1 cellular context compared by ENCODE assay signal in the genomic region with DNA sequence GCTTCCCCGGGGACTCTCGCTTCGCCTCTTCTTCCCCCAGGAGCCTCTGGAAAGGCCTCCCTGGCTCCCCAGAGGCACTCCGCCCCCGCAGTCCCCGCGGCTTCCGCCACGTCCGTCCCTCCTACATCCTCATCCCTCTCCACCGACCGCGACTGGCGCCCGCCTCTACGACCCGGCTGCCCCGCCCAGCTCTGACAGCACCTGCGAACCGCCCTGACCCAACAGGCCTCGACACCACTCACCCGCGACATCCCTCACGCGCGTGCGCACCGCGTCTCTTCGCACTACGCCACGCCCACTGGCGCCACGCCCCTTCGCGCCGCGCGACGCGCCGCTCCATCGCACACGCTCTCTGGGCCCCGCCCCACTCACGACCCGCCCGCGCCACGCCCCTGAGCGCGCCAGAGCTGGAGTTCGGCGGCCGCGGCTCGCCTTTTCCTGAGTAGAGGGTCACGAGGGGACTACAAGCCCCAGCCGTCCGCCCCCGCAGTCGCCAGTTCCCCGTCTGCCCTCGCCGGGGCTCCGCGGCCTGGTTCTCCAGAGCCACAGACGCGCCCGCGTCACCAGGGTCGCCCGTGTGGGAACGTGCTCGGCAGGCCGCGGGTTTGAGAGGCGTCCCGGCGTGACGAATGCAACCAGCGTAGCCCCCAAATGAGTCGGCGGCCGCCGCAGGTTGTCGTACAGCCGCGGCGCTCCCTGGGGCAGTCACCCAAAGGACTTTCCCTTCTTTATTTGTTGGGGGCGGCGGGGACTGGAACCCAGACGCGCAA.
TF ChIP-seq lines count a peak whose summit lies in the region.

No MANE protein-coding gene starts in this region.

TF ChIP-seq in K562, 482 proteins besides CTCF, POLR2A, EP300 and RAD21 (continued from another document and continues in another):
- TF ChIP-seq BCLAF1 (IDR thresholded peaks at IDR 0.05; ENCODE audit: borderline replicate concordance in 1 of 2, control insufficient read depth in 1 of 2, low read depth in 2 of 2, low read length in 1 of 2) (no peak), CSDE1 (IDR thresholded peaks at IDR 0.05) (no peak), ASH1L (IDR thresholded peaks at IDR 0.05; ENCODE audit: borderline replicate concordance, low read depth, partially characterized antibody) (no peak), PHF21A (IDR thresholded peaks at IDR 0.05; ENCODE audit: borderline replicate concordance, low read depth) (peak; percentile 34; the same call in 1 of the 2 replicates), ZZZ3 (IDR thresholded peaks at IDR 0.05) (no peak), ZNF511 (CRISPR knock-in tag; IDR thresholded peaks at IDR 0.05) (0 out of 2 replicates have a peak, but pooled peaks have one; percentile 46), ZBTB8A (IDR thresholded peaks at IDR 0.05; ENCODE audit: partially characterized antibody) (no peak), ZNF609 (CRISPR knock-in tag; IDR thresholded peaks at IDR 0.05; ENCODE audit: borderline replicate concordance) (no peak), ZNF785 (CRISPR knock-in tag; IDR thresholded peaks at IDR 0.05) (no peak), EZH2 (IDR thresholded peaks at IDR 0.05; ENCODE audit: borderline replicate concordance, low read depth, low read length) (no peak), ZNF740 (CRISPR knock-in tag; IDR thresholded peaks at IDR 0.05) (0 out of 2 replicates have a peak, but pooled peaks have one; percentile 36), ZNF740 (tag; IDR thresholded peaks at IDR 0.05) (no peak), SMARCA4 (IDR thresholded peaks at IDR 0.05) (no peak), ZNF146 (CRISPR knock-in tag; IDR thresholded peaks at IDR 0.05; ENCODE audit: unreplicated experiment) (no peak), MTA2 (IDR thresholded peaks at IDR 0.05; ENCODE audit: low read depth) (no peak), ZNF184 (CRISPR knock-in tag; IDR thresholded peaks at IDR 0.05) (no peak), MXI1 (IDR thresholded peaks at IDR 0.05; ENCODE audit: low read depth, low read length) (0 out of 2 replicates have a peak, but pooled peaks have one; percentile 44), NEUROD1 (IDR thresholded peaks at IDR 0.05; ENCODE audit: borderline replicate concordance, low read depth, low read length, partially characterized antibody) (peak; percentile 15), ZNF311 (CRISPR knock-in tag; IDR thresholded peaks at IDR 0.05) (no peak), FOXK2 (conservative IDR thresholded peaks at IDR 0.05 in 1 of 2, IDR thresholded peaks at IDR 0.05 in 1 of 2; ENCODE audit: low read depth in 2 of 2) (peak in 1 of 2 experiments; percentile 10; a peak in 1 of 4 replicates), MECOM (CRISPR knock-in tag; IDR thresholded peaks at IDR 0.05) (no peak), HIVEP1 (CRISPR knock-in tag; IDR thresholded peaks at IDR 0.05) (no peak; the same call in 1 of the 2 replicates), ZNF174 (CRISPR knock-in tag; IDR thresholded peaks at IDR 0.05) (no peak), ZNF655 (CRISPR knock-in tag; IDR thresholded peaks at IDR 0.05) (no peak), CBX2 (IDR thresholded peaks at IDR 0.05; ENCODE audit: insufficient read depth, low read length, poor library complexity, severe bottlenecking) (no peak), POLR3G (IDR thresholded peaks at IDR 0.05; ENCODE audit: extremely low read depth, insufficient read length, insufficient replicate concordance) (no peak), NFATC3 (IDR thresholded peaks at IDR 0.05) (no peak), MAFK (IDR thresholded peaks at IDR 0.05; ENCODE audit: low read length) (no peak), ZNF444 (CRISPR knock-in tag; IDR thresholded peaks at IDR 0.05) (no peak), RBM25 (IDR thresholded peaks at IDR 0.05; ENCODE audit: low read depth, low read length, severe bottlenecking) (no peak), COPS2 (conservative IDR thresholded peaks at IDR 0.05) (no peak), HNRNPUL1 (IDR thresholded peaks at IDR 0.05; ENCODE audit: low read length) (no peak), ZNF12 (CRISPR knock-in tag; IDR thresholded peaks at IDR 0.05) (no peak), MAFF (IDR thresholded peaks at IDR 0.05; ENCODE audit: low read length) (no peak), TEAD1 (CRISPR knock-in tag; IDR thresholded peaks at IDR 0.05) (peak; percentile 7 to 53; a peak in 2 of 4 replicates), ZBTB1 (CRISPR knock-in tag; IDR thresholded peaks at IDR 0.05; ENCODE audit: borderline replicate concordance, low read depth) (no peak), HNRNPH1 (optimal IDR thresholded peaks at IDR 0.05; ENCODE audit: low read depth, low read length) (no peak), ZNF217 (CRISPR knock-in tag; IDR thresholded peaks at IDR 0.05) (no peak), SAFB2 (IDR thresholded peaks at IDR 0.05; ENCODE audit: borderline replicate concordance, low read depth, low read length, severe bottlenecking) (no peak), CAMTA2 (CRISPR knock-in tag; conservative IDR thresholded peaks at IDR 0.05) (no peak), KHSRP (IDR thresholded peaks at IDR 0.05) (no peak), EP400 (IDR thresholded peaks at IDR 0.05) (peak; percentile 86)
- TF ChIP-seq, protein P1, sequence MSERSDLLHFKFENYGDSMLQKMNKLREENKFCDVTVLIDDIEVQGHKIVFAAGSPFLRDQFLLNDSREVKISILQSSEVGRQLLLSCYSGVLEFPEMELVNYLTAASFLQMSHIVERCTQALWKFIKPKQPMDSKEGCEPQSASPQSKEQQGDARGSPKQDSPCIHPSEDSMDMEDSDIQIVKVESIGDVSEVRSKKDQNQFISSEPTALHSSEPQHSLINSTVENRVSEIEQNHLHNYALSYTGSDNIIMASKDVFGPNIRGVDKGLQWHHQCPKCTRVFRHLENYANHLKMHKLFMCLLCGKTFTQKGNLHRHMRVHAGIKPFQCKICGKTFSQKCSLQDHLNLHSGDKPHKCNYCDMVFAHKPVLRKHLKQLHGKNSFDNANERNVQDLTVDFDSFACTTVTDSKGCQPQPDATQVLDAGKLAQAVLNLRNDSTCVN (CRISPR knock-in tag; IDR thresholded peaks at IDR 0.05), result no peak
- TF ChIP-seq, protein P2, sequence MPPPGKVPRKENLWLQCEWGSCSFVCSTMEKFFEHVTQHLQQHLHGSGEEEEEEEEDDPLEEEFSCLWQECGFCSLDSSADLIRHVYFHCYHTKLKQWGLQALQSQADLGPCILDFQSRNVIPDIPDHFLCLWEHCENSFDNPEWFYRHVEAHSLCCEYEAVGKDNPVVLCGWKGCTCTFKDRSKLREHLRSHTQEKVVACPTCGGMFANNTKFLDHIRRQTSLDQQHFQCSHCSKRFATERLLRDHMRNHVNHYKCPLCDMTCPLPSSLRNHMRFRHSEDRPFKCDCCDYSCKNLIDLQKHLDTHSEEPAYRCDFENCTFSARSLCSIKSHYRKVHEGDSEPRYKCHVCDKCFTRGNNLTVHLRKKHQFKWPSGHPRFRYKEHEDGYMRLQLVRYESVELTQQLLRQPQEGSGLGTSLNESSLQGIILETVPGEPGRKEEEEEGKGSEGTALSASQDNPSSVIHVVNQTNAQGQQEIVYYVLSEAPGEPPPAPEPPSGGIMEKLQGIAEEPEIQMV (tag; conservative IDR thresholded peaks at IDR 0.05; ENCODE audit: low read depth), result no peak; the same call in 1 of the 2 replicates
- TF ChIP-seq, protein P3, sequence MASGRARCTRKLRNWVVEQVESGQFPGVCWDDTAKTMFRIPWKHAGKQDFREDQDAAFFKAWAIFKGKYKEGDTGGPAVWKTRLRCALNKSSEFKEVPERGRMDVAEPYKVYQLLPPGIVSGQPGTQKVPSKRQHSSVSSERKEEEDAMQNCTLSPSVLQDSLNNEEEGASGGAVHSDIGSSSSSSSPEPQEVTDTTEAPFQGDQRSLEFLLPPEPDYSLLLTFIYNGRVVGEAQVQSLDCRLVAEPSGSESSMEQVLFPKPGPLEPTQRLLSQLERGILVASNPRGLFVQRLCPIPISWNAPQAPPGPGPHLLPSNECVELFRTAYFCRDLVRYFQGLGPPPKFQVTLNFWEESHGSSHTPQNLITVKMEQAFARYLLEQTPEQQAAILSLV (tag; IDR thresholded peaks at IDR 0.05), result no peak
- TF ChIP-seq, protein P4, sequence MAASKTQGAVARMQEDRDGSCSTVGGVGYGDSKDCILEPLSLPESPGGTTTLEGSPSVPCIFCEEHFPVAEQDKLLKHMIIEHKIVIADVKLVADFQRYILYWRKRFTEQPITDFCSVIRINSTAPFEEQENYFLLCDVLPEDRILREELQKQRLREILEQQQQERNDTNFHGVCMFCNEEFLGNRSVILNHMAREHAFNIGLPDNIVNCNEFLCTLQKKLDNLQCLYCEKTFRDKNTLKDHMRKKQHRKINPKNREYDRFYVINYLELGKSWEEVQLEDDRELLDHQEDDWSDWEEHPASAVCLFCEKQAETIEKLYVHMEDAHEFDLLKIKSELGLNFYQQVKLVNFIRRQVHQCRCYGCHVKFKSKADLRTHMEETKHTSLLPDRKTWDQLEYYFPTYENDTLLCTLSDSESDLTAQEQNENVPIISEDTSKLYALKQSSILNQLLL (CRISPR knock-in tag; IDR thresholded peaks at IDR 0.05; ENCODE audit: borderline replicate concordance), result no peak
